In the genomic region with DNA sequence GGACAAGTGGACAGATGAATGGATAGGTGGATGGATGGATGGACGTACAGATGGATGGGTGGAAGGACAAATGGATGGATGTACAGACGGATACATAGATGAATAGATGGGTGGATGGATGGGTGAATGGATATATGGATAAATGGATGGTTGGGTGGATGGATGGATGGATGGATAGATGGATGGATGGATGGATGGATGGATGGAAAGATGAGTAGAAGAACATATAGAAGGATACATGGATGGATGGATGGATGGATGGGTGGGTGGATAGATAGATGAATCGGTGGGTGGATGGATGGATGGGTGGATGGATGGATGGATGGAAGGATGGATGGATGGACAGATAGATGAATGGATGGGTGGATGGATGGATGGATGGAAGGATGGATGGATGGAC, we compare ENCODE assay signal across 33 cellular contexts.
DNase-seq lines count a peak whose midpoint lies in the region; ATAC-seq, FAIRE-seq and TF ChIP-seq lines count a peak whose summit lies in the region.
"Had no signal": no experiment of that assay in that cellular context is flagged by ENCODE, and none has a peak within 500 bp of the region (broad histone marks: within the 10 kb centered on the region; RNA-seq: fewer than 3 reads in every experiment).

No MANE protein-coding gene starts in this region.

- in situ Hi-C loops in HepG2 (cut with HindIII; ENCODE audit: extremely low pct_ligation_motif_present, low pct_unique_long_range_greater_than_20kb): no loop called here
- in situ Hi-C loops in K562 (cut with MboI): loop anchor here (25.0 kb wide), 1 partner anchor 760 kb away; no protein-coding TSS in a partner anchor

- TF ChIP-seq CTCF in HepG2 (CRISPR knock-in tag; IDR thresholded peaks at IDR 0.05) (no peak), right lobe of liver (IDR thresholded peaks at IDR 0.05) (no peak), HEK293 (tag by site-specific recombination; IDR thresholded peaks at IDR 0.05) (no peak), K562 (IDR thresholded peaks at IDR 0.05 in 2 of 3, conservative IDR thresholded peaks at IDR 0.05 in 1 of 3; ENCODE audit: insufficient read depth in 2 of 3, low read depth in 1 of 3, low read length in 3 of 3) (no peak)

- BruUV-seq in HepG2 (replicated peaks; lab: Mats Ljungman, UMichigan): no TSS peak
- BruUV-seq in K562 (replicated peaks; lab: Mats Ljungman, UMichigan): no TSS peak

- H3K9me1 ChIP-seq in K562 (ENCODE audit: control insufficient read depth, insufficient read depth, low read length): no peaks in the 10 kb centered on the region

- H4K20me1 ChIP-seq in HepG2 (ENCODE audit: insufficient read depth, low read length) (no peaks in the 10 kb centered on the region), K562 (replicated peaks; ENCODE audit: control insufficient read depth, insufficient read depth, low read length) (no peaks in the 10 kb centered on the region)
- H4K20me1 ChIP-seq: BLaER1 had no signal

- H3K4me1 ChIP-seq in HepG2 (ENCODE audit: insufficient read depth, low read length) (peaks cover 2% of the 10 kb centered on the region), right lobe of liver (no peaks in the 10 kb centered on the region), HEK293 (ENCODE audit: control insufficient read depth, insufficient read depth, low read length) (no peaks in the 10 kb centered on the region), K562 (replicated peaks in 1 of 2; ENCODE audit: control insufficient read depth in 2 of 2, insufficient read depth in 2 of 2, low read length in 2 of 2) (no peaks in the 10 kb centered on the region)
- H3K4me1 ChIP-seq: A549, BE2C, Caco-2 had no signal

- H3K27ac ChIP-seq in HepG2 (ENCODE audit: extremely low read length, insufficient read depth, low read length): no peak overlapping the region
- no peak overlapping the region for H3K27ac ChIP-seq in right lobe of liver
- H3K27ac ChIP-seq in HEK293 (ENCODE audit: extremely low read depth, low read depth, low read length): no peak overlapping the region
- no peak overlapping the region for H3K27ac ChIP-seq in K562 (ENCODE audit: extremely low read depth, low read depth, low read length)
- H3K27ac ChIP-seq: 22Rv1; A549; BLaER1; BLaER1 treated with 17β-estradiol and CSF1 and Interleukin-3, amounts not matched to agents 10 nM and 100 nM; C4-2B had no signal

- H3K4me3 ChIP-seq in HepG2 (replicated peaks in 1 of 3; ENCODE audit: insufficient read depth in 1 of 3, low read depth in 2 of 3, low read length in 3 of 3): no peak overlapping the region
- no peak overlapping the region for H3K4me3 ChIP-seq in right lobe of liver
- no peak overlapping the region for H3K4me3 ChIP-seq in HEK293 (ENCODE audit: low read depth, low read length)
- no peak overlapping the region for H3K4me3 ChIP-seq in K562
- H3K4me3 ChIP-seq: A549; BLaER1; BLaER1 treated with 17β-estradiol and CSF1 and Interleukin-3, amounts not matched to agents 10 nM and 100 nM had no signal

- H2AFZ ChIP-seq in HepG2 (ENCODE audit: low read length) (no peak overlapping the region), K562 (ENCODE audit: low read depth, low read length) (no peak overlapping the region)

- H3K9me3 ChIP-seq in HepG2 (ENCODE audit: low read length) (no peaks in the 10 kb centered on the region), right lobe of liver (no peaks in the 10 kb centered on the region), HEK293 (ENCODE audit: control insufficient read depth, insufficient read depth, low read depth, low read length) (no peaks in the 10 kb centered on the region), K562 (replicated peaks; ENCODE audit: control insufficient read depth, insufficient read depth, low read depth, low read length) (no peaks in the 10 kb centered on the region)
- H3K9me3 ChIP-seq: A549; BE2C; BLaER1; BLaER1 treated with 17β-estradiol and CSF1 and Interleukin-3, amounts not matched to agents 10 nM and 100 nM; Caco-2 had no signal

- WGBS in HepG2 (ENCODE audit: low lambda C conversion rate): 1% methylated on average over 3 of the region's 3 CpGs
- WGBS in right lobe of liver (ENCODE audit: insufficient coverage, low coverage, low lambda C conversion rate, missing lambda C conversion rate): 32% methylated on average over 3 of the region's 3 CpGs
- WGBS in K562 (ENCODE audit: insufficient coverage, low coverage, missing lambda C conversion rate): 0% methylated on average over 3 of the region's 3 CpGs

- TF ChIP-seq POLR2A in HepG2 (IDR thresholded peaks at IDR 0.05; ENCODE audit: insufficient read depth in 1 of 2, low read depth in 2 of 2, low read length in 2 of 2) (no peak), right lobe of liver (IDR thresholded peaks at IDR 0.05) (no peak), K562 (conservative IDR thresholded peaks at IDR 0.05) (no peak), GM12892 (IDR thresholded peaks at IDR 0.05; ENCODE audit: low read depth, low read length) (no peak)

- ATAC-seq in HepG2: no peak
- no peak for ATAC-seq in right lobe of liver
- ATAC-seq in K562: no peak
- ATAC-seq: A549; CD8-positive, alpha-beta T cell had no signal

- DNase-seq in HepG2 (ENCODE audit: low spot score): no peak
- no peak for DNase-seq in right lobe of liver
- no peak for DNase-seq in K562 (ENCODE audit: extremely low read depth in 1 of 4, low spot score in 3 of 4)
- no peak for DNase-seq in NK-92 (lab: John Stamatoyannopoulos, UW; ENCODE audit: unreplicated experiment)
- DNase-seq in GM12892 (ENCODE audit: insufficient read length): no peak
- DNase-seq: 8988T; ACHN; AML-193; BE2C; C1 segment of cervical spinal cord; Caco-2; Calu3; CD4-positive, alpha-beta memory T cell; CD4-positive, alpha-beta T cell; CD4-positive, CD25-positive, alpha-beta regulatory T cell; CD8-positive, alpha-beta memory T cell; CD8-positive, alpha-beta T cell; COR-L47; DMS 273 treated with DMSO at 0.1 percent for 48 hours; DMS153; DMS53; DMS79; DMS79 treated with DMSO at 0.1 percent for 48 hours; DND-41; EL had no signal

- H3K79me2 ChIP-seq in HepG2 (ENCODE audit: insufficient read depth, low read length) (no peaks in the 10 kb centered on the region), K562 (ENCODE audit: control insufficient read depth, insufficient read depth, low read length) (no peaks in the 10 kb centered on the region)

- H3K36me3 ChIP-seq in HepG2 (replicated peaks in 1 of 2; ENCODE audit: control insufficient read depth in 1 of 2, insufficient read depth in 2 of 2, low read length in 2 of 2) (no peaks in the 10 kb centered on the region), right lobe of liver (no peaks in the 10 kb centered on the region), HEK293 (ENCODE audit: control insufficient read depth in 2 of 2, insufficient read depth in 1 of 2, low read length in 2 of 2) (no peaks in the 10 kb centered on the region), K562 (ENCODE audit: control insufficient read depth, insufficient read depth, low read length) (no peaks in the 10 kb centered on the region)
- H3K36me3 ChIP-seq: BE2C; BLaER1; BLaER1 treated with 17β-estradiol and CSF1 and Interleukin-3, amounts not matched to agents 10 nM and 100 nM had no signal

- TF ChIP-seq RAD21 in HepG2 (CRISPR knock-in tag; IDR thresholded peaks at IDR 0.05) (no peak), K562 (CRISPR knock-in tag; conservative IDR thresholded peaks at IDR 0.05 in 1 of 2, IDR thresholded peaks at IDR 0.05 in 1 of 2) (no peak)

- no peak for FAIRE-seq in HepG2 (lab: Jason Lieb, UNC)
- no peak for FAIRE-seq in K562 (lab: Jason Lieb, UNC)
- FAIRE-seq in GM12892 (lab: Jason Lieb, UNC): no peak
- FAIRE-seq: A204.1, A549, D721Med had no signal

- POLR2A ChIA-PET in HepG2 (lab: Yijun Ruan, JAX): no interaction called here
- POLR2A ChIA-PET in HEK293 (lab: Yijun Ruan, JAX): no interaction called here
- POLR2A ChIA-PET in K562 (lab: Yijun Ruan, JAX): interaction anchor here (0.6 to 1.7 kb wide), 3 partner anchors 9 to 17 kb away, joined by 3 read pairs; no protein-coding TSS in a partner anchor

- CTCF ChIA-PET in HepG2 (lab: Yijun Ruan, JAX; ENCODE audit: low intra/inter-chr PET ratio, low total read pairs): no interaction called here
- CTCF ChIA-PET in HEK293 (lab: Yijun Ruan, JAX): no interaction called here
- CTCF ChIA-PET in K562 (lab: Yijun Ruan, JAX; ENCODE audit: low intra/inter-chr PET ratio): no interaction called here

- H3K9ac ChIP-seq in HepG2 (ENCODE audit: insufficient read depth, low read depth, low read length) (no peak overlapping the region), K562 (ENCODE audit: insufficient read depth in 1 of 2, low read depth in 2 of 2, low read length in 2 of 2) (no peak overlapping the region)
- H3K9ac ChIP-seq: BLaER1; BLaER1 treated with 17β-estradiol and CSF1 and Interleukin-3, amounts not matched to agents 10 nM and 100 nM had no signal

- intact Hi-C loops in HepG2 (cut with micrococcal nuclease; ENCODE audit: unreplicated experiment) (no loop called here), right lobe of liver (cut with DNase I) (no loop called here), K562 (cut with micrococcal nuclease) (no loop called here)

- TF ChIP-seq EP300 in HepG2 (IDR thresholded peaks at IDR 0.05; ENCODE audit: low read depth in 2 of 2, low read length in 2 of 2): no peak
- no peak for TF ChIP-seq EP300 in HepG2 (CRISPR knock-in tag; IDR thresholded peaks at IDR 0.05; ENCODE audit: borderline replicate concordance)
- no peak for TF ChIP-seq EP300 in K562 (IDR thresholded peaks at IDR 0.05; ENCODE audit: low read length)

- H3K27me3 ChIP-seq in HepG2 (ENCODE audit: control insufficient read depth in 1 of 2, insufficient read depth in 2 of 2, low read length in 2 of 2): peaks cover 0 to 35% of the 10 kb centered on the region in 2 experiments; a peak in 2 of 5 replicates
- no peaks in the 10 kb centered on the region for H3K27me3 ChIP-seq in right lobe of liver
- peaks cover 7 to 23% of the 10 kb centered on the region in 2 experiments; a peak in 4 of 5 replicates for H3K27me3 ChIP-seq in K562 (ENCODE audit: control insufficient read depth in 2 of 2, insufficient read depth in 2 of 2, low read length in 2 of 2)
- H3K27me3 ChIP-seq: BE2C; BLaER1; BLaER1 treated with 17β-estradiol and CSF1 and Interleukin-3, amounts not matched to agents 10 nM and 100 nM had no signal

- no peak overlapping the region for H3K4me2 ChIP-seq in HepG2 (ENCODE audit: low read depth, low read length)
- no peak overlapping the region for H3K4me2 ChIP-seq in K562 (ENCODE audit: insufficient read depth, low read length)
- H3K4me2 ChIP-seq: A549 had no signal

TF ChIP-seq in HepG2, 621 proteins besides CTCF, POLR2A, EP300 and RAD21:
- TF ChIP-seq ZNF562 (CRISPR knock-in tag; IDR thresholded peaks at IDR 0.05; ENCODE audit: borderline replicate concordance): no peak
- TF ChIP-seq IKZF1 (IDR thresholded peaks at IDR 0.05): 0 out of 2 replicates have a peak, but pooled peaks have one; percentile 30

TF ChIP-seq in HEK293, 187 proteins besides CTCF, POLR2A, EP300 and RAD21 (continues in another document):
- no peak for TF ChIP-seq ZNF777 (tag by site-specific recombination; IDR thresholded peaks at IDR 0.05; ENCODE audit: borderline replicate concordance)
- TF ChIP-seq ZNF433 (tag by site-specific recombination; IDR thresholded peaks at IDR 0.05; ENCODE audit: low read depth): no peak

TF ChIP-seq in K562, 482 proteins besides CTCF, POLR2A, EP300 and RAD21 (continues in another document):
- no peak for TF ChIP-seq POLR2G (IDR thresholded peaks at IDR 0.05; ENCODE audit: low read depth, low read length)
